8 cellular contexts compared by ENCODE assay signal in genomic region chr1:6419803-6420593, GRCh38. TPM values are rescaled to one million over a fixed set of nuclear protein-coding genes. Genes with fewer than 3 reads are reported as not detected.
DNase-seq lines count a peak whose midpoint lies in the region; ATAC-seq and TF ChIP-seq lines count a peak whose summit lies in the region.
"Had no signal": no experiment of that assay in that cellular context is flagged by ENCODE, and none has a peak within 500 bp of the region (broad histone marks: within the 10 kb centered on the region; RNA-seq: fewer than 3 reads in every experiment).

Gene HES2 (minus strand): TSS chr1:6419919. CDS start chr1:6419820, 99 bp downstream.

- H3K4me3 ChIP-seq in H7 (ENCODE audit: insufficient read depth, low read depth, low read length) = peak within 1 kb of the TSS; percentile 42
- H3K4me3 ChIP-seq in left ventricle myocardium inferior = peak within 1 kb of the TSS; percentile 58
- peak within 1 kb of the TSS; percentile 28 for H3K4me3 ChIP-seq in skeletal muscle cell (ENCODE audit: low read depth, low read length)

- H3K27ac ChIP-seq in VCaP = peak within 1 kb of the TSS; percentile 56; the same call in 1 of the 2 replicates
- H3K27ac ChIP-seq in left ventricle myocardium inferior (replicated peaks) = no peak within 1 kb of the TSS

- H3K27ac Mint-ChIP-seq in natural killer cell = no peak within 1 kb of the TSS

- peaks cover 24 to 51% of the 10 kb centered on the region in 2 donors for H3K27me3 Mint-ChIP-seq in natural killer cell (ENCODE audit: low read depth in 2 of 2)

- no peak for TF ChIP-seq CTCF in VCaP (conservative IDR thresholded peaks at IDR 0.05)
- no peak for TF ChIP-seq CTCF in left ventricle myocardium inferior (IDR thresholded peaks at IDR 0.05; ENCODE audit: borderline replicate concordance)
- no peak for TF ChIP-seq CTCF in natural killer cell (IDR thresholded peaks at IDR 0.05)

- H3K4me1 ChIP-seq in left ventricle myocardium inferior = peaks cover 50% of the 10 kb centered on the region

- no peaks in the 10 kb centered on the region for H3K9me3 Mint-ChIP-seq in natural killer cell

- no peaks in the 10 kb centered on the region for H3K36me3 ChIP-seq in H7 (replicated peaks; ENCODE audit: control insufficient read depth, insufficient read depth, low read length)
- H3K36me3 ChIP-seq in left ventricle myocardium inferior = no peaks in the 10 kb centered on the region

- intact Hi-C loops in left ventricle myocardium inferior (cut with micrococcal nuclease) = no loop called here
- intact Hi-C loops in natural killer cell (cut with micrococcal nuclease) = no loop called here

- ATAC-seq in HG03095 (IDR thresholded peaks at IDR 0.05; ENCODE audit: unreplicated experiment) = no peak
- ATAC-seq in natural killer cell = no peak

- H3K27me3 ChIP-seq in H7 (ENCODE audit: control insufficient read depth, insufficient read depth, low read length) (peaks cover 94% of the 10 kb centered on the region), left ventricle myocardium inferior (ENCODE audit: low read depth) (peaks cover 100% of the 10 kb centered on the region)

- DNase-seq in H7 (peak; percentile 93), left ventricle myocardium inferior (no peak), skeletal muscle cell (ENCODE audit: low read depth) (no peak), hepatic stellate cell (ENCODE audit: low spot score) (no peak), natural killer cell (no peak)
- DNase-seq: activated gamma-delta T cell had no signal

- H3K4me3 Mint-ChIP-seq in natural killer cell = no peak within 1 kb of the TSS

- H3K4me1 Mint-ChIP-seq in natural killer cell = peaks cover 0 to 8% of the 10 kb centered on the region in 2 donors

- H3K9me3 ChIP-seq in left ventricle myocardium inferior (replicated peaks) = no peaks in the 10 kb centered on the region

- H3K36me3 Mint-ChIP-seq in natural killer cell = no peaks in the 10 kb centered on the region

RNA-seq across cellular contexts. Expression of gene HES2, which starts in this region (rescaled TPM):
- total RNA-seq in H7 (2014; rRNA removed; shearing (Covaris generic)) = 0.04 and 0.62 TPM in 2 replicates
- total RNA-seq in left ventricle myocardium inferior (not detected), natural killer cell (not detected)

Comparison
In these comparisons a context has a peak if more than half of its experiments do, and no peak if none do; other contexts are left out.
1. Peak in DNase-seq and H3K4me3 ChIP-seq in H7; RNA of the gene not detected or under 1 TPM.